In the genomic region with DNA sequence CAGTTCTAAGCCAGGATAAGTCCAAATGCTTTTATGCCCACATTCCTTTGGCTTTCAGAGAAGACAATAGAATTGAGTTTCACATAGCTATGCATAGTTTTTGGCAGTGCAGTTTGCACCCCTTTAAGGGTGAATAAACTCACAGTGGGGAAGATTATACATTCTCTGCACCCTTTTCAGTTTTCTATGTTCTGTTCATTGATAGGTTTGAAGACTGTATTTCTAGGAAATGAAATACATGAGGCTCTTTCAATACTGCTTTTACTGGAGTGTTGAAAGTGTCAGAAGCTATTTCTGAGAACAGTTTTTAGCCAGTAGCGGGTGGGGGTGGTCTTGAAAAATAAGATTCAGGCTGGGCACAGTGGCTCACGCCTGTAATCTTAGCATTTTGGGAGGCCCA, we compare ENCODE assay signal across 26 cellular contexts.
"Had no signal": no experiment of that assay in that cellular context is flagged by ENCODE, and none has a peak within 500 bp of the region (broad histone marks: within the 10 kb centered on the region; RNA-seq: fewer than 3 reads in every experiment).

No MANE protein-coding gene starts in this region.

- DNase-seq: activated CD4-positive, alpha-beta T cell treated with anti-CD3 and anti-CD28 coated beads, Interleukin-2, amount 50 U/mL, for 1 hour; activated CD4-positive, CD25-positive, alpha-beta regulatory T cell; activated CD8-positive, alpha-beta memory T cell treated with anti-CD3 and anti-CD28 coated beads, Interleukin-2, amount 50 U/mL, for 4 hours; activated CD8-positive, alpha-beta T cell treated with anti-CD3 and anti-CD28 coated beads for 36 hours; amniotic stem cell; body of pancreas; central memory CD4-positive, alpha-beta T cell; MV-4-11; NCI-H1105; NCI-H1436; NCI-H1694 treated with DMSO at 0.1 percent for 48 hours; NCI-H2081; NCI-H510A treated with DMSO at 0.1 percent for 48 hours; NCI-H69; NK-92 treated with Interleukin-12 subunit alpha and Interleukin-12 subunit beta, amount 100 ng/mL, for 24 hours; OCI-M1; RPMI8226; T-cell had no signal

- H3K4me3 ChIP-seq: ascending aorta, body of pancreas, SK-N-MC had no signal

- H3K9ac ChIP-seq: KMS-11 had no signal

- H3K27ac ChIP-seq: ascending aorta, body of pancreas, KMS-11, SK-N-MC, VCaP had no signal

- H3K4me3 Mint-ChIP-seq: activated CD8-positive, alpha-beta T cell treated with anti-CD3 and anti-CD28 coated beads for 36 hours; T-cell had no signal

- H3K9me3 Mint-ChIP-seq: activated CD8-positive, alpha-beta T cell treated with anti-CD3 and anti-CD28 coated beads for 36 hours; activated naive CD4-positive, alpha-beta T cell treated with anti-CD3 and anti-CD28 coated beads, Interleukin-2, amount 50 U/mL, for 72 hours; T-cell had no signal

- H3K27me3 ChIP-seq: ascending aorta, body of pancreas had no signal

- H3K4me1 Mint-ChIP-seq: T-cell had no signal

- H3K4me2 ChIP-seq: KMS-11 had no signal

- ATAC-seq: activated CD8-positive, alpha-beta T cell treated with anti-CD3 and anti-CD28 coated beads for 36 hours; body of pancreas; Panc1; Right ventricle myocardium inferior; T-cell had no signal

- FAIRE-seq: bronchial epithelial cell had no signal

- H3K4me1 ChIP-seq: ascending aorta, body of pancreas had no signal

- H3K27ac Mint-ChIP-seq: activated naive CD4-positive, alpha-beta T cell treated with anti-CD3 and anti-CD28 coated beads, Interleukin-2, amount 50 U/mL, for 72 hours; T-cell had no signal

- H3K27me3 Mint-ChIP-seq: activated CD8-positive, alpha-beta T cell treated with anti-CD3 and anti-CD28 coated beads for 36 hours; T-cell had no signal

- H3K9me3 ChIP-seq: ascending aorta, body of pancreas had no signal
